In the genomic region with DNA sequence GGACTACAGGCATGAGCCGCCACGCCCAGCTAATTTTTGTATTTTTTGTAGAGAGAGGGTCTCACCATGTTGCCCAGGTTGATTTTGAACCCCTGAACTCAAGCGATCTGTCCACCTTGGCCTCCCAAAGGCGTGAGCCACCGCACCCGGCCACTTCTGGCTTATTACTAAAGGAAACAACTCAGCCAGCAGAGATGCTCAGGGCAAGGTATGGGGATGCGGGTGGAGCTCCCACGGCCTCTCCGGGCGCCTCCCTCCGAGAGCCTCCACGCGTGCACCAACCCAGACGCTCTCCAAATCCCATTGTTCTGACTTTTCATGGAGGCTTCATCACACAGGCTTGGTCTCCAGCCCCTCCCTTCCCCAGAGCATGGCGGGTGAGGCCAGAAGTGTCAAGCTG, we compare ENCODE assay signal across 25 cellular contexts. TPM values are rescaled to one million over a fixed set of nuclear protein-coding genes. Genes with fewer than 3 reads are reported as not detected.
DNase-seq lines count a peak whose midpoint lies in the region; ATAC-seq and TF ChIP-seq lines count a peak whose summit lies in the region.
"Had no signal": no experiment of that assay in that cellular context is flagged by ENCODE, and none has a peak within 500 bp of the region (broad histone marks: within the 10 kb centered on the region; RNA-seq: fewer than 3 reads in every experiment).

No MANE protein-coding gene starts in this region.

- H3K27me3 ChIP-seq in thyroid gland: no peaks in the 10 kb centered on the region
- peaks cover 0 to 69% of the 10 kb centered on the region in 2 donors for H3K27me3 ChIP-seq in tibial nerve
- H3K27me3 ChIP-seq: Peyer's patch, right lobe of liver had no signal

- intact Hi-C loops in activated CD4-positive, alpha-beta T cell treated with anti-CD3 and anti-CD28 coated beads, Interleukin-2, amount 10 ng/mL, durations not matched to agents 24 days and 14 days (cut with micrococcal nuclease): loop anchor here (2.0 kb wide), 1 partner anchor 15 kb away; no protein-coding TSS in a partner anchor
- intact Hi-C loops in natural killer cell (cut with micrococcal nuclease) (no loop called here), thyroid gland (cut with DNase I) (loop anchor here (10.0 kb wide), 1 partner anchor 403 kb away; a partner anchor contains a TSS)
- intact Hi-C loops in dendritic cell treated with granulocyte-macrophage colony-stimulating factor and Interleukin-4, amounts not matched to agents 40 ng/mL and 50 ng/mL, for 4 days (cut with micrococcal nuclease): no loop called here

- peaks cover 6% of the 10 kb centered on the region for H3K27me3 Mint-ChIP-seq in activated CD4-positive, alpha-beta T cell treated with anti-CD3 and anti-CD28 coated beads, Interleukin-2, amount 10 ng/mL, durations not matched to agents 24 days and 14 days
- H3K27me3 Mint-ChIP-seq in natural killer cell treated with Interleukin-12 subunit alpha and Interleukin-12 subunit beta and Interleukin-15 and Interleukin-18, amount 100 ng/mL, for 72 hours: no peaks in the 10 kb centered on the region
- H3K27me3 Mint-ChIP-seq in natural killer cell (ENCODE audit: low read depth in 2 of 2): no peaks in the 10 kb centered on the region
- H3K27me3 Mint-ChIP-seq in dendritic cell treated with granulocyte-macrophage colony-stimulating factor and Interleukin-4, amounts not matched to agents 40 ng/mL and 50 ng/mL, for 4 days: no peaks in the 10 kb centered on the region

- H3K4me1 ChIP-seq in thyroid gland (peaks cover 18 to 66% of the 10 kb centered on the region in 2 donors), tibial nerve (peaks cover 0 to 22% (median 8%) of the 10 kb centered on the region in 4 donors)
- H3K4me1 ChIP-seq: adrenal gland, right lobe of liver had no signal

- peak overlapping the region; percentile 31 to 77 (median 74) for H3K27ac ChIP-seq in thyroid gland
- no peak overlapping the region for H3K27ac ChIP-seq in tibial nerve
- H3K27ac ChIP-seq: right lobe of liver, SK-N-MC, WERI-Rb-1 had no signal

- ATAC-seq in natural killer cell treated with Interleukin-12 subunit alpha and Interleukin-12 subunit beta and Interleukin-15 and Interleukin-18, amount 100 ng/mL, for 72 hours: no peak
- ATAC-seq in natural killer cell: no peak
- ATAC-seq: GM23338, right lobe of liver had no signal

- H3K4me3 Mint-ChIP-seq in activated CD4-positive, alpha-beta T cell treated with anti-CD3 and anti-CD28 coated beads, Interleukin-2, amount 10 ng/mL, durations not matched to agents 24 days and 14 days: no peak overlapping the region
- H3K4me3 Mint-ChIP-seq in natural killer cell treated with Interleukin-12 subunit alpha and Interleukin-12 subunit beta and Interleukin-15 and Interleukin-18, amount 100 ng/mL, for 72 hours: peak overlapping the region; percentile 30
- H3K4me3 Mint-ChIP-seq in natural killer cell: no peak overlapping the region
- peak overlapping the region; percentile 44 for H3K4me3 Mint-ChIP-seq in dendritic cell treated with granulocyte-macrophage colony-stimulating factor and Interleukin-4, amounts not matched to agents 40 ng/mL and 50 ng/mL, for 4 days
- H3K4me3 Mint-ChIP-seq: brain, endodermal cell, GM23338, neural crest cell had no signal

- H3K9me3 ChIP-seq in thyroid gland (no peaks in the 10 kb centered on the region), tibial nerve (no peaks in the 10 kb centered on the region)
- H3K9me3 ChIP-seq: adrenal gland, esophagus muscularis mucosa, Peyer's patch, right lobe of liver had no signal

- TF ChIP-seq EP300 in tibial nerve (IDR thresholded peaks at IDR 0.05): no peak

- DNase-seq in activated CD4-positive, alpha-beta T cell treated with anti-CD3 and anti-CD28 coated beads, Interleukin-2, amount 10 ng/mL, durations not matched to agents 24 days and 14 days: no peak
- DNase-seq in activated CD4-positive, alpha-beta T cell treated with anti-CD3 and anti-CD28 coated beads for 48 hours: no peak
- no peak for DNase-seq in natural killer cell treated with Interleukin-12 subunit alpha and Interleukin-12 subunit beta and Interleukin-15 and Interleukin-18, amount 100 ng/mL, for 72 hours (ENCODE audit: low spot score)
- no peak for DNase-seq in natural killer cell
- no peak for DNase-seq in thyroid gland
- DNase-seq in tibial nerve (ENCODE audit: low spot score in 2 of 2): no peak
- DNase-seq in NCI-H128 (lab: John Stamatoyannopoulos, UW; ENCODE audit: unreplicated experiment): no peak
- DNase-seq: activated gamma-delta T cell, adrenal gland, AML-193, Calu3, DND-41, endodermal cell, hypothalamus, NCI-H187 treated with DMSO at 0.1 percent for 48 hours, NCI-H526, Peyer's patch, WERI-Rb-1 had no signal

- no peaks in the 10 kb centered on the region for H3K36me3 Mint-ChIP-seq in activated CD4-positive, alpha-beta T cell treated with anti-CD3 and anti-CD28 coated beads, Interleukin-2, amount 10 ng/mL, durations not matched to agents 24 days and 14 days (ENCODE audit: low read depth)
- no peaks in the 10 kb centered on the region for H3K36me3 Mint-ChIP-seq in natural killer cell treated with Interleukin-12 subunit alpha and Interleukin-12 subunit beta and Interleukin-15 and Interleukin-18, amount 100 ng/mL, for 72 hours
- no peaks in the 10 kb centered on the region for H3K36me3 Mint-ChIP-seq in natural killer cell
- no peaks in the 10 kb centered on the region for H3K36me3 Mint-ChIP-seq in dendritic cell treated with granulocyte-macrophage colony-stimulating factor and Interleukin-4, amounts not matched to agents 40 ng/mL and 50 ng/mL, for 4 days (ENCODE audit: low read depth)
- H3K36me3 Mint-ChIP-seq: brain had no signal

- H3K27ac Mint-ChIP-seq in activated CD4-positive, alpha-beta T cell treated with anti-CD3 and anti-CD28 coated beads, Interleukin-2, amount 10 ng/mL, durations not matched to agents 24 days and 14 days: peak overlapping the region; percentile 2
- H3K27ac Mint-ChIP-seq in natural killer cell treated with Interleukin-12 subunit alpha and Interleukin-12 subunit beta and Interleukin-15 and Interleukin-18, amount 100 ng/mL, for 72 hours: peak overlapping the region; percentile 93 to 99
- H3K27ac Mint-ChIP-seq in natural killer cell: peak overlapping the region in 1 of 2 donors; percentile 49
- peak overlapping the region; percentile 90 for H3K27ac Mint-ChIP-seq in dendritic cell treated with granulocyte-macrophage colony-stimulating factor and Interleukin-4, amounts not matched to agents 40 ng/mL and 50 ng/mL, for 4 days
- H3K27ac Mint-ChIP-seq: brain, endodermal cell, GM23338 had no signal

- WGBS in thyroid gland, 2 donors: 91 to 92% methylated on average over 15 of the region's 15 CpGs
- 84 to 89% methylated on average over 14 to 15 of the region's 15 CpGs for WGBS in tibial nerve, 2 donors

- TF ChIP-seq POLR2A in thyroid gland (IDR thresholded peaks at IDR 0.05) (no peak), tibial nerve (IDR thresholded peaks at IDR 0.05) (no peak)

- H3K36me3 ChIP-seq in thyroid gland (no peaks in the 10 kb centered on the region), tibial nerve (no peaks in the 10 kb centered on the region)
- H3K36me3 ChIP-seq: adrenal gland, esophagus muscularis mucosa, Peyer's patch, right lobe of liver, WERI-Rb-1 had no signal

- H3K4me1 Mint-ChIP-seq in activated CD4-positive, alpha-beta T cell treated with anti-CD3 and anti-CD28 coated beads, Interleukin-2, amount 10 ng/mL, durations not matched to agents 24 days and 14 days: peaks cover 31% of the 10 kb centered on the region
- peaks cover 36 to 51% of the 10 kb centered on the region in 2 donors for H3K4me1 Mint-ChIP-seq in natural killer cell treated with Interleukin-12 subunit alpha and Interleukin-12 subunit beta and Interleukin-15 and Interleukin-18, amount 100 ng/mL, for 72 hours (ENCODE audit: low read depth in 2 of 2)
- peaks cover 6 to 35% of the 10 kb centered on the region in 2 donors for H3K4me1 Mint-ChIP-seq in natural killer cell
- peaks cover 87% of the 10 kb centered on the region for H3K4me1 Mint-ChIP-seq in dendritic cell treated with granulocyte-macrophage colony-stimulating factor and Interleukin-4, amounts not matched to agents 40 ng/mL and 50 ng/mL, for 4 days (ENCODE audit: low read depth)
- H3K4me1 Mint-ChIP-seq: brain, neural crest cell had no signal

- no peak for TF ChIP-seq CTCF in natural killer cell (IDR thresholded peaks at IDR 0.05)
- no peak for TF ChIP-seq CTCF in thyroid gland (IDR thresholded peaks at IDR 0.05)
- TF ChIP-seq CTCF in tibial nerve (IDR thresholded peaks at IDR 0.05): no peak

- H3K4me3 ChIP-seq in thyroid gland (replicated peaks in 1 of 3) (no peak overlapping the region), tibial nerve (no peak overlapping the region)
- H3K4me3 ChIP-seq: adrenal gland, esophagus muscularis mucosa, GM23338, Peyer's patch, right lobe of liver, SK-N-MC had no signal

- H3K9me3 Mint-ChIP-seq in activated CD4-positive, alpha-beta T cell treated with anti-CD3 and anti-CD28 coated beads, Interleukin-2, amount 10 ng/mL, durations not matched to agents 24 days and 14 days: no peaks in the 10 kb centered on the region
- no peaks in the 10 kb centered on the region for H3K9me3 Mint-ChIP-seq in natural killer cell treated with Interleukin-12 subunit alpha and Interleukin-12 subunit beta and Interleukin-15 and Interleukin-18, amount 100 ng/mL, for 72 hours
- no peaks in the 10 kb centered on the region for H3K9me3 Mint-ChIP-seq in natural killer cell
- H3K9me3 Mint-ChIP-seq in dendritic cell treated with granulocyte-macrophage colony-stimulating factor and Interleukin-4, amounts not matched to agents 40 ng/mL and 50 ng/mL, for 4 days: no peaks in the 10 kb centered on the region
- H3K9me3 Mint-ChIP-seq: endodermal cell, GM23338, neural crest cell had no signal

RNA-seq across cellular contexts. Expression of a gene that starts 6.1 kb away (rescaled TPM):
- total RNA-seq in activated CD4-positive, alpha-beta T cell treated with anti-CD3 and anti-CD28 coated beads, Interleukin-2, amount 10 ng/mL, durations not matched to agents 24 days and 14 days: 25.8 and 31.5 TPM in 2 replicates
- 10 to 100 TPM; 80.9 to 88.3 TPM for total RNA-seq in natural killer cell treated with Interleukin-12 subunit alpha and Interleukin-12 subunit beta and Interleukin-15 and Interleukin-18, amount 100 ng/mL, for 72 hours
- total RNA-seq in natural killer cell (10 to 100 TPM; 18.2 to 30.3 (median 26.7) TPM), thyroid gland (1 to 10 TPM; 1.0 to 4.6 (median 2.1) TPM), tibial nerve (1 to 10 TPM; 1.5 to 7.7 (median 5.4) TPM)
- total RNA-seq: neural crest cell had no signal

RNA-seq across cellular contexts. Expression of a gene that starts 50.4 kb away (rescaled TPM):
- 64.6 and 66.3 TPM in 2 replicates for total RNA-seq in activated CD4-positive, alpha-beta T cell treated with anti-CD3 and anti-CD28 coated beads, Interleukin-2, amount 10 ng/mL, durations not matched to agents 24 days and 14 days
- 10 to 100 TPM; 39.9 to 71.5 TPM for total RNA-seq in natural killer cell treated with Interleukin-12 subunit alpha and Interleukin-12 subunit beta and Interleukin-15 and Interleukin-18, amount 100 ng/mL, for 72 hours
- total RNA-seq in natural killer cell (10 to 100 TPM; 10.3 to 20.7 (median 16.6) TPM), thyroid gland (1 to 10 TPM; 5.8 to 8.1 (median 7.3) TPM), tibial nerve (1 to 10 TPM; 5.7 to 8.5 (median 6.7) TPM)

Comparison
In these comparisons a context has a peak if more than half of its experiments do, and no peak if none do; other contexts are left out.
1. H3K4me3 Mint-ChIP-seq: peak in natural killer cell treated with Interleukin-12 subunit alpha and Interleukin-12 subunit beta and Interleukin-15 and Interleukin-18, amount 100 ng/mL, for 72 hours (single experiment) and dendritic cell treated with granulocyte-macrophage colony-stimulating factor and Interleukin-4, amounts not matched to agents 40 ng/mL and 50 ng/mL, for 4 days (single experiment); none in activated CD4-positive, alpha-beta T cell treated with anti-CD3 and anti-CD28 coated beads, Interleukin-2, amount 10 ng/mL, durations not matched to agents 24 days and 14 days (single experiment) and natural killer cell (single experiment).
2. H3K27ac ChIP-seq: peak in thyroid gland (3 of 3); none in tibial nerve (0 of 4).
3. intact Hi-C loops: an anchor here in activated CD4-positive, alpha-beta T cell treated with anti-CD3 and anti-CD28 coated beads, Interleukin-2, amount 10 ng/mL, durations not matched to agents 24 days and 14 days (2.0 kb wide) and thyroid gland (10.0 kb wide); none called in natural killer cell and dendritic cell treated with granulocyte-macrophage colony-stimulating factor and Interleukin-4, amounts not matched to agents 40 ng/mL and 50 ng/mL, for 4 days.